Comparison of ENCODE assay signal across 8 cellular contexts in genomic region chr1:85259118-85259865, GRCh38. TPM values are rescaled to one million over a fixed set of nuclear protein-coding genes. Genes with fewer than 3 reads are reported as not detected.
DNase-seq lines count a peak whose midpoint lies in the region; ATAC-seq and TF ChIP-seq lines count a peak whose summit lies in the region.

Gene C1orf52, minus strand, starts transcription at chr1:85259662. Its CDS starts 29 bp downstream, at chr1:85259633.

- peak within 1 kb of the TSS; percentile 82 for H3K27ac Mint-ChIP-seq in HFFc6
- peak within 1 kb of the TSS; percentile 94 for H3K27ac Mint-ChIP-seq in activated naive CD4-positive, alpha-beta T cell treated with anti-CD3 and anti-CD28 coated beads, Interleukin-2, amount 10 ng/mL, durations not matched to agents 7 days and 5 days

- no peak for TF ChIP-seq EP300 in gastroesophageal sphincter (IDR thresholded peaks at IDR 0.05)

- peak within 1 kb of the TSS; percentile 98 for H3K4me3 Mint-ChIP-seq in HFFc6
- H3K4me3 Mint-ChIP-seq in activated naive CD4-positive, alpha-beta T cell treated with anti-CD3 and anti-CD28 coated beads, Interleukin-2, amount 10 ng/mL, durations not matched to agents 7 days and 5 days = peak within 1 kb of the TSS; percentile 97

- H3K4me1 Mint-ChIP-seq in HFFc6 (ENCODE audit: low read depth) = peaks cover 60% of the 10 kb centered on the region
- peaks cover 39% of the 10 kb centered on the region for H3K4me1 Mint-ChIP-seq in activated naive CD4-positive, alpha-beta T cell treated with anti-CD3 and anti-CD28 coated beads, Interleukin-2, amount 10 ng/mL, durations not matched to agents 7 days and 5 days

- H3K36me3 Mint-ChIP-seq in HFFc6 (ENCODE audit: low read depth) = peaks cover 45% of the 10 kb centered on the region
- H3K36me3 Mint-ChIP-seq in activated naive CD4-positive, alpha-beta T cell treated with anti-CD3 and anti-CD28 coated beads, Interleukin-2, amount 10 ng/mL, durations not matched to agents 7 days and 5 days = peaks cover 43% of the 10 kb centered on the region

- peaks cover 0 to 53% (median 19%) of the 10 kb centered on the region in 3 donors for H3K4me1 ChIP-seq in gastroesophageal sphincter

- H3K4me3 ChIP-seq in GM08714 (ENCODE audit: low read length) (peak within 1 kb of the TSS; percentile 92), gastroesophageal sphincter (peak within 1 kb of the TSS; percentile 74 to 77)

- peaks cover 0 to 35% of the 10 kb centered on the region in 2 donors for H3K36me3 ChIP-seq in gastroesophageal sphincter

- no peaks in the 10 kb centered on the region for H3K27me3 ChIP-seq in gastroesophageal sphincter

- H3K9me3 Mint-ChIP-seq in HFFc6 = no peaks in the 10 kb centered on the region
- no peaks in the 10 kb centered on the region for H3K9me3 Mint-ChIP-seq in activated naive CD4-positive, alpha-beta T cell treated with anti-CD3 and anti-CD28 coated beads, Interleukin-2, amount 10 ng/mL, durations not matched to agents 7 days and 5 days

- ATAC-seq in gastroesophageal sphincter = peak; percentile 97

- CTCF ChIA-PET in activated naive CD4-positive, alpha-beta T cell treated with anti-CD3 and anti-CD28 coated beads, Interleukin-2, amount 10 ng/mL, durations not matched to agents 7 days and 5 days (lab: Charles Lee) = interaction anchor here (0.7 to 15.6 kb wide), 29 partner anchors 10 to 318 kb away, joined by 3 to 206 read pairs (median 4); partner anchors contain the start of genes BCL10 and SYDE2

- no peaks in the 10 kb centered on the region for H3K9me3 ChIP-seq in gastroesophageal sphincter

- WGBS in gastroesophageal sphincter (ENCODE audit: low coverage in 1 of 2), 2 donors = 0% methylated on average over 3 to 7 of the region's 64 CpGs

- TF ChIP-seq CTCF in HFFc6 (IDR thresholded peaks at IDR 0.05) (peak; percentile 100), gastroesophageal sphincter (IDR thresholded peaks at IDR 0.05) (peak; percentile 94 to 99 (median 98))

- DNase-seq in HFFc6 (peak; percentile 90), NAMALWA (ENCODE audit: low spot score) (peak; percentile 95), SK-N-DZ (ENCODE audit: low spot score) (peak; percentile 88), non-pigmented ciliary epithelial cell (ENCODE audit: low read depth) (peak; percentile 59), superior temporal gyrus (ENCODE audit: extremely low spot score) (peak; percentile 94)
- peak; percentile 96 for DNase-seq in activated naive CD4-positive, alpha-beta T cell treated with anti-CD3 and anti-CD28 coated beads, Interleukin-2, amount 10 ng/mL, durations not matched to agents 7 days and 5 days

- H3K27me3 Mint-ChIP-seq in HFFc6 (ENCODE audit: insufficient read depth) = no peaks in the 10 kb centered on the region; the same call in 1 of the 2 replicates
- H3K27me3 Mint-ChIP-seq in activated naive CD4-positive, alpha-beta T cell treated with anti-CD3 and anti-CD28 coated beads, Interleukin-2, amount 10 ng/mL, durations not matched to agents 7 days and 5 days = no peaks in the 10 kb centered on the region

- TF ChIP-seq POLR2A in gastroesophageal sphincter (IDR thresholded peaks at IDR 0.05) = peak; percentile 62 to 81

- peak within 1 kb of the TSS; percentile 51 to 92 (median 88) for H3K27ac ChIP-seq in gastroesophageal sphincter

RNA-seq across cellular contexts. Expression of gene C1orf52, which starts in this region (rescaled TPM):
- total RNA-seq in HFFc6 (2021; fragmentation: NEBNext Ultra II Directional; extraction: Animal tissue kit (Norgen Biotek cat#: 25700)) = 10 to 100 TPM; 20.6 to 26.1 (median 22.7) TPM
- polyA plus RNA-seq in SK-N-DZ (2014; cell fraction: cytosol; rRNA removed) = 20.2 and 36.2 TPM in 2 replicates
- 33.1 and 35.7 TPM in 2 replicates for polyA plus RNA-seq in SK-N-DZ (2014; cell fraction: nucleus; rRNA removed)
- total RNA-seq in gastroesophageal sphincter = 10 to 100 TPM; 12.7 to 27.2 (median 21.0) TPM

Comparison
In these comparisons a context has a peak if more than half of its experiments do, and no peak if none do; other contexts are left out.
1. Peak in every context shown above with its lines: DNase-seq, ATAC-seq, H3K4me3 ChIP-seq and H3K27ac ChIP-seq.